ENCODE assay signal across 30 cellular contexts in genomic region chr10:72122221-72122620, GRCh38. TPM values are rescaled to one million over a fixed set of nuclear protein-coding genes. Genes with fewer than 3 reads are reported as not detected.
DNase-seq lines count a peak whose midpoint lies in the region; ATAC-seq and TF ChIP-seq lines count a peak whose summit lies in the region.
"Had no signal": no experiment of that assay in that cellular context is flagged by ENCODE, and none has a peak within 500 bp of the region (broad histone marks: within the 10 kb centered on the region; RNA-seq: fewer than 3 reads in every experiment).

No MANE protein-coding gene starts in this region.

- POLR2A ChIA-PET in Panc1 (lab: Charles Lee), result interaction anchor here (0.7 kb wide), 1 partner anchor 570 kb away, joined by 13 read pairs; no protein-coding TSS in a partner anchor
- POLR2A ChIA-PET in activated CD8-positive, alpha-beta T cell treated with anti-CD3 and anti-CD28 coated beads for 36 hours (lab: Charles Lee), result interaction anchor here (0.5 to 1.3 kb wide), 3 partner anchors 14 to 121 kb away, joined by 3 read pairs; no protein-coding TSS in a partner anchor

- H3K4me3 Mint-ChIP-seq in activated naive CD4-positive, alpha-beta T cell treated with anti-CD3 and anti-CD28 coated beads for 36 hours, result peak overlapping the region; percentile 12
- H3K4me3 Mint-ChIP-seq in activated CD8-positive, alpha-beta T cell treated with anti-CD3 and anti-CD28 coated beads for 36 hours, result no peak overlapping the region
- H3K4me3 Mint-ChIP-seq in natural killer cell, result no peak overlapping the region
- H3K4me3 Mint-ChIP-seq: immature natural killer cell, neural progenitor cell had no signal

- CTCF ChIA-PET in activated naive CD4-positive, alpha-beta T cell treated with anti-CD3 and anti-CD28 coated beads for 36 hours (lab: Charles Lee), result interaction anchor here (0.7 to 1.1 kb wide), 5 partner anchors 11 to 472 kb away, joined by 3 to 6 read pairs (median 4); no protein-coding TSS in a partner anchor
- CTCF ChIA-PET in Panc1 (lab: Charles Lee), result no interaction called here
- CTCF ChIA-PET in activated CD8-positive, alpha-beta T cell treated with anti-CD3 and anti-CD28 coated beads for 36 hours (lab: Charles Lee), result interaction anchor here (0.9 to 1.5 kb wide), 6 partner anchors 9 to 218 kb away, joined by 3 to 5 read pairs (median 4); no protein-coding TSS in a partner anchor

- peaks cover 55% of the 10 kb centered on the region for H3K4me1 Mint-ChIP-seq in activated naive CD4-positive, alpha-beta T cell treated with anti-CD3 and anti-CD28 coated beads for 36 hours (ENCODE audit: low read depth)
- peaks cover 33% of the 10 kb centered on the region for H3K4me1 Mint-ChIP-seq in activated CD8-positive, alpha-beta T cell treated with anti-CD3 and anti-CD28 coated beads for 36 hours (ENCODE audit: low read depth)
- H3K4me1 Mint-ChIP-seq in natural killer cell, result peaks cover 0 to 5% of the 10 kb centered on the region in 2 donors
- H3K4me1 Mint-ChIP-seq: immature natural killer cell had no signal

- no peaks in the 10 kb centered on the region for H3K27me3 ChIP-seq in Panc1 (ENCODE audit: control insufficient read depth, insufficient read depth, low read length)
- H3K27me3 ChIP-seq: neural progenitor cell, Peyer's patch had no signal

- no peak for DNase-seq in activated naive CD4-positive, alpha-beta T cell treated with anti-CD3 and anti-CD28 coated beads for 36 hours
- no peak for DNase-seq in activated naive CD4-positive, alpha-beta T cell (lab: John Stamatoyannopoulos, UW)
- DNase-seq in Panc1 (ENCODE audit: low read depth, low spot score), result no peak
- DNase-seq in activated CD8-positive, alpha-beta T cell treated with anti-CD3 and anti-CD28 coated beads for 36 hours, result peak; percentile 46
- DNase-seq in natural killer cell, result no peak
- no peak for DNase-seq in mesenteric fat pad (ENCODE audit: low spot score)
- DNase-seq: activated T-cell treated with anti-CD3 and anti-CD28 coated beads for 4 hours; caudate nucleus; DMS153; effector CD8-positive, alpha-beta T cell; immature natural killer cell; left cardiac atrium; mammary epithelial cell; NCI-H1048; NCI-H446; NCI-H748 treated with DMSO at 0.1 percent for 48 hours; Peyer's patch; retina; SHP77; small intestine; substantia nigra; T1000; trophoblast cell; WERI-Rb-1 had no signal

- H3K4me1 ChIP-seq in Panc1 (ENCODE audit: control insufficient read depth, insufficient read depth, low read length), result peaks cover 25% of the 10 kb centered on the region
- H3K4me1 ChIP-seq: parathyroid adenoma, Peyer's patch had no signal

- in situ Hi-C loops in Panc1 (cut with HindIII; ENCODE audit: low pct_unique_long_range_greater_than_20kb, low sequenced_read_pairs), result no loop called here

- peaks cover 12% of the 10 kb centered on the region; the same call in 1 of the 2 replicates for H3K36me3 ChIP-seq in Panc1 (ENCODE audit: control insufficient read depth, insufficient read depth, low read length)
- H3K36me3 ChIP-seq: neural progenitor cell had no signal

- TF ChIP-seq CTCF in Panc1 (IDR thresholded peaks at IDR 0.05) (no peak), natural killer cell (IDR thresholded peaks at IDR 0.05) (no peak)
- TF ChIP-seq CTCF in activated CD8-positive, alpha-beta T cell treated with anti-CD3 and anti-CD28 coated beads for 36 hours (IDR thresholded peaks at IDR 0.05), result no peak

- H3K9me3 Mint-ChIP-seq in activated naive CD4-positive, alpha-beta T cell treated with anti-CD3 and anti-CD28 coated beads for 36 hours, result no peaks in the 10 kb centered on the region
- no peaks in the 10 kb centered on the region for H3K9me3 Mint-ChIP-seq in activated CD8-positive, alpha-beta T cell treated with anti-CD3 and anti-CD28 coated beads for 36 hours
- H3K9me3 Mint-ChIP-seq in natural killer cell, result no peaks in the 10 kb centered on the region

- intact Hi-C loops in activated naive CD4-positive, alpha-beta T cell treated with anti-CD3 and anti-CD28 coated beads for 36 hours (cut with micrococcal nuclease), result loop anchor here (5.0 kb wide), 1 partner anchor 35 kb away; the partner anchor contains the start of gene SPOCK2
- intact Hi-C loops in Panc1 (cut with micrococcal nuclease; ENCODE audit: unreplicated experiment), result loop anchor here (10.0 kb wide), 1 partner anchor 83 kb away; no protein-coding TSS in a partner anchor
- intact Hi-C loops in activated CD8-positive, alpha-beta T cell treated with anti-CD3 and anti-CD28 coated beads for 36 hours (cut with micrococcal nuclease), result no loop called here
- intact Hi-C loops in natural killer cell (cut with micrococcal nuclease), result no loop called here

- peaks cover 9% of the 10 kb centered on the region for H3K36me3 Mint-ChIP-seq in activated naive CD4-positive, alpha-beta T cell treated with anti-CD3 and anti-CD28 coated beads for 36 hours (ENCODE audit: low read depth)
- H3K36me3 Mint-ChIP-seq in activated CD8-positive, alpha-beta T cell treated with anti-CD3 and anti-CD28 coated beads for 36 hours (ENCODE audit: low read depth), result peaks cover 27% of the 10 kb centered on the region
- H3K36me3 Mint-ChIP-seq in natural killer cell, result peaks cover 5% of the 10 kb centered on the region

- H3K9me3 ChIP-seq in Panc1 (ENCODE audit: control insufficient read depth, insufficient read depth, low read depth, low read length), result peaks cover 8% of the 10 kb centered on the region; the same call in 1 of the 2 replicates
- H3K9me3 ChIP-seq: Peyer's patch had no signal

- no peak overlapping the region for H3K4me3 ChIP-seq in Panc1 (ENCODE audit: low read depth in 2 of 2, low read length in 2 of 2)
- H3K4me3 ChIP-seq: coronary artery, neural progenitor cell, Peyer's patch had no signal

- no peak for ATAC-seq in Panc1
- ATAC-seq in activated CD8-positive, alpha-beta T cell treated with anti-CD3 and anti-CD28 coated beads for 36 hours, result peak; percentile 39
- ATAC-seq in esophagus mucosa, result peak; percentile 52
- no peak for ATAC-seq in natural killer cell
- no peak for ATAC-seq in HG03378 (IDR thresholded peaks at IDR 0.05; ENCODE audit: unreplicated experiment)
- ATAC-seq: left cardiac atrium had no signal

- BruUV-seq in Panc1 (replicated peaks; lab: Mats Ljungman, UMichigan), result no TSS peak

- H3K27ac Mint-ChIP-seq in activated naive CD4-positive, alpha-beta T cell treated with anti-CD3 and anti-CD28 coated beads for 36 hours, result peak overlapping the region; percentile 47
- no peak overlapping the region for H3K27ac Mint-ChIP-seq in activated CD8-positive, alpha-beta T cell treated with anti-CD3 and anti-CD28 coated beads for 36 hours
- no peak overlapping the region for H3K27ac Mint-ChIP-seq in natural killer cell
- H3K27ac Mint-ChIP-seq: immature natural killer cell, neural progenitor cell had no signal

- no peaks in the 10 kb centered on the region for H3K27me3 Mint-ChIP-seq in activated naive CD4-positive, alpha-beta T cell treated with anti-CD3 and anti-CD28 coated beads for 36 hours (ENCODE audit: low read depth)
- H3K27me3 Mint-ChIP-seq in activated CD8-positive, alpha-beta T cell treated with anti-CD3 and anti-CD28 coated beads for 36 hours, result no peaks in the 10 kb centered on the region
- no peaks in the 10 kb centered on the region for H3K27me3 Mint-ChIP-seq in natural killer cell (ENCODE audit: low read depth in 2 of 2)

- peak overlapping the region; percentile 4; the same call in 1 of the 2 replicates for H3K27ac ChIP-seq in Panc1 (ENCODE audit: low read length)
- H3K27ac ChIP-seq: coronary artery, epithelial cell of prostate, neural progenitor cell, parathyroid adenoma, Peyer's patch, WERI-Rb-1 had no signal

RNA-seq across cellular contexts. Expression of gene SPOCK2, which starts 33.9 kb away (rescaled TPM):
- 100 to 1,000 TPM; 205 to 208 TPM for total RNA-seq in activated naive CD4-positive, alpha-beta T cell treated with anti-CD3 and anti-CD28 coated beads for 36 hours
- 4.8 TPM for total RNA-seq in Panc1 (2021; ENCODE audit: unreplicated experiment)
- 4.2 TPM for polyA plus RNA-seq in Panc1 (2012; ENCODE audit: insufficient read length)
- total RNA-seq in activated CD8-positive, alpha-beta T cell treated with anti-CD3 and anti-CD28 coated beads for 36 hours, result 100 to 1,000 TPM; 134 to 135 TPM
- total RNA-seq in esophagus mucosa, result 1.5 TPM
- 100 to 1,000 TPM; 258 to 329 (median 293) TPM for total RNA-seq in natural killer cell
- total RNA-seq in mesenteric fat pad, result 5.8 TPM

Comparison
In these comparisons a context has a peak if more than half of its experiments do, and no peak if none do; other contexts are left out.
1. ATAC-seq: peak in activated CD8-positive, alpha-beta T cell treated with anti-CD3 and anti-CD28 coated beads for 36 hours (single experiment) and esophagus mucosa (single experiment); none in Panc1 (single experiment), natural killer cell (0 of 3) and HG03378 (single experiment).
2. RNA of gene SPOCK2, which starts 33.9 kb away (total RNA-seq): 258 to 329 TPM in natural killer cell, 205 to 208 TPM in activated naive CD4-positive, alpha-beta T cell treated with anti-CD3 and anti-CD28 coated beads for 36 hours and 134 to 135 TPM in activated CD8-positive, alpha-beta T cell treated with anti-CD3 and anti-CD28 coated beads for 36 hours; 5.8 TPM in mesenteric fat pad (single experiment), 4.8 TPM in Panc1 (single experiment) and 1.5 TPM in esophagus mucosa (single experiment); every median in the first group is over 10 times any median in the second.
3. intact Hi-C loops: an anchor here in activated naive CD4-positive, alpha-beta T cell treated with anti-CD3 and anti-CD28 coated beads for 36 hours (5.0 kb wide) and Panc1 (10.0 kb wide); none called in activated CD8-positive, alpha-beta T cell treated with anti-CD3 and anti-CD28 coated beads for 36 hours and natural killer cell.